Comparison of ENCODE assay signal across 10 cellular contexts in the genomic region with DNA sequence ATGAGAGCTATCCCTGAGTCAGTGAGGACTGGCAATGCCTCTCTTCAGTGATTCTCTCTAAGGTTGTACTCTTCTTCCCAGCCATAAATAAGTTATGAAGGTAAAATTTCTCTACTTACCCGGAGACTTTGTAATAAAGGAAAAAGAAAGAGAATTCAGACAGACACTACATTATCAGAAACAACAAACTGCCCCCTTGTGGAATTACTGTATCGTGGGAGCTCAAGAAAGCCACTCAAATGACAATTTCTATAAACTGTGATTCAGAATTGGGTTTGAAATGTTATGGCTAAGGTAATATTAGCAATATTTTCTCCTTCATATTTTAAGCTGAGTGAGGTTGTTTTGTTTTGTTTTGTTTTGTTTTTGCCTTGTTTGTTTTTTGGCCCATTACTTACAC.
A peak's percentile ranks its signal among the peaks of the same experiment; 100 is the strongest.
DNase-seq lines count a peak whose midpoint lies in the region; ATAC-seq and TF ChIP-seq lines count a peak whose summit lies in the region.
"Had no signal": no experiment of that assay in that cellular context is flagged by ENCODE, and none has a peak within 500 bp of the region (broad histone marks: within the 10 kb centered on the region; RNA-seq: fewer than 3 reads in every experiment).

No MANE protein-coding gene starts in this region.

- H3K4me2 ChIP-seq in PC-3 (ENCODE audit: low read length) = 0 out of 2 replicates have a peak overlapping the region, but pooled peaks have one; percentile 7

- H3K27me3 ChIP-seq in PC-3 (ENCODE audit: low read length) = no peaks in the 10 kb centered on the region
- H3K27me3 ChIP-seq: pancreas had no signal

- 0 out of 2 replicates have a peak, but pooled peaks cover 3% of the 10 kb centered on the region for H3K4me1 ChIP-seq in PC-3 (ENCODE audit: insufficient read depth, low read length)
- H3K4me1 ChIP-seq: pancreas had no signal

- H2AFZ ChIP-seq in PC-3 (ENCODE audit: low read length) = 0 out of 2 replicates have a peak overlapping the region, but pooled peaks have one; percentile 33

- no peak for DNase-seq in AG09309 (ENCODE audit: low read depth)
- no peak for DNase-seq in GM12864 (ENCODE audit: low read depth)
- DNase-seq in PC-3 = peak; percentile 50
- peak; percentile 4 for DNase-seq in fibroblast of the conjunctiva (ENCODE audit: low read depth)
- DNase-seq in NCI-H2196 treated with DMSO at 0.1 percent for 48 hours (lab: John Stamatoyannopoulos, UW; ENCODE audit: unreplicated experiment) = no peak
- DNase-seq in NCI-H1930 (lab: John Stamatoyannopoulos, UW) = no peak
- no peak for DNase-seq in SKM-1 treated with dmso at 0.1 percent for 144 hours (lab: John Stamatoyannopoulos, UW; ENCODE audit: unreplicated experiment)
- DNase-seq in activated CD8-positive, alpha-beta memory T cell treated with anti-CD3 and anti-CD28 coated beads, Interleukin-2, amount 50 U/mL, for 48 hours = no peak
- DNase-seq: NCI-H1105, pancreas had no signal

- no peak overlapping the region for H3K9ac ChIP-seq in PC-3 (ENCODE audit: low read length)

- H3K79me2 ChIP-seq in PC-3 (ENCODE audit: low read length) = no peaks in the 10 kb centered on the region

- no peaks in the 10 kb centered on the region for H3K9me3 ChIP-seq in PC-3 (ENCODE audit: low read length)
- H3K9me3 ChIP-seq: pancreas had no signal

- CTCF ChIA-PET in PC-3 (lab: Charles Lee) = interaction anchor here (0.6 to 2.2 kb wide), 6 partner anchors 8 to 895 kb away, joined by 3 to 7 read pairs (median 4); no protein-coding TSS in a partner anchor

- peak; percentile 57 for TF ChIP-seq CTCF in AG09309 (IDR thresholded peaks at IDR 0.05; ENCODE audit: control insufficient read depth, insufficient read depth, low read depth, low read length, missing control alignments)
- peak; percentile 33 for TF ChIP-seq CTCF in GM12864 (IDR thresholded peaks at IDR 0.05; ENCODE audit: low read depth, low read length, missing control alignments)
- peak; percentile 85 for TF ChIP-seq CTCF in PC-3 (conservative IDR thresholded peaks at IDR 0.05; ENCODE audit: low read depth, low read length)

- H3K4me3 ChIP-seq in AG09309 (ENCODE audit: control insufficient read depth, low read depth, low read length) (no peak overlapping the region), GM12864 (ENCODE audit: low read depth, low read length) (no peak overlapping the region), PC-3 (ENCODE audit: low read length) (no peak overlapping the region)
- H3K4me3 ChIP-seq: pancreas had no signal

- no peaks in the 10 kb centered on the region for H4K20me1 ChIP-seq in PC-3 (ENCODE audit: low read length)

- H3K27ac ChIP-seq in PC-3 (ENCODE audit: low read length) = no peak overlapping the region
- H3K27ac ChIP-seq: pancreas had no signal

- intact Hi-C loops in PC-3 (cut with micrococcal nuclease) = no loop called here

- no TSS peak for BruUV-seq in PC-3 (replicated peaks; lab: Mats Ljungman, UMichigan)

- no peaks in the 10 kb centered on the region for H3K9me2 ChIP-seq in PC-3 (replicated peaks; ENCODE audit: low read length)

- no peaks in the 10 kb centered on the region for H3K36me3 ChIP-seq in PC-3 (ENCODE audit: low read depth, low read length)
- H3K36me3 ChIP-seq: pancreas had no signal

- H3F3A ChIP-seq in PC-3 (ENCODE audit: low read length, unreplicated experiment) = no peaks in the 10 kb centered on the region

- POLR2A ChIA-PET in PC-3 (lab: Charles Lee; ENCODE audit: unreplicated experiment) = no interaction called here

- peak; percentile 46; the same call in 1 of the 2 replicates for ATAC-seq in PC-3
- ATAC-seq: pancreas had no signal

Comparison
In these comparisons a context has a peak if more than half of its experiments do, and no peak if none do; other contexts are left out.
1. DNase-seq: peak in PC-3 (single experiment) and fibroblast of the conjunctiva (single experiment); none in AG09309 (single experiment), GM12864 (single experiment), NCI-H2196 treated with DMSO at 0.1 percent for 48 hours (single experiment), NCI-H1930 (0 of 2), SKM-1 treated with dmso at 0.1 percent for 144 hours (single experiment) and activated CD8-positive, alpha-beta memory T cell treated with anti-CD3 and anti-CD28 coated beads, Interleukin-2, amount 50 U/mL, for 48 hours (single experiment).
2. CTCF ChIP-seq: peak in every context shown above with its lines; median percentile 85 in PC-3; 57 in AG09309; 33 in GM12864.